ENCODE assay signal across 8 cellular contexts in the genomic region with DNA sequence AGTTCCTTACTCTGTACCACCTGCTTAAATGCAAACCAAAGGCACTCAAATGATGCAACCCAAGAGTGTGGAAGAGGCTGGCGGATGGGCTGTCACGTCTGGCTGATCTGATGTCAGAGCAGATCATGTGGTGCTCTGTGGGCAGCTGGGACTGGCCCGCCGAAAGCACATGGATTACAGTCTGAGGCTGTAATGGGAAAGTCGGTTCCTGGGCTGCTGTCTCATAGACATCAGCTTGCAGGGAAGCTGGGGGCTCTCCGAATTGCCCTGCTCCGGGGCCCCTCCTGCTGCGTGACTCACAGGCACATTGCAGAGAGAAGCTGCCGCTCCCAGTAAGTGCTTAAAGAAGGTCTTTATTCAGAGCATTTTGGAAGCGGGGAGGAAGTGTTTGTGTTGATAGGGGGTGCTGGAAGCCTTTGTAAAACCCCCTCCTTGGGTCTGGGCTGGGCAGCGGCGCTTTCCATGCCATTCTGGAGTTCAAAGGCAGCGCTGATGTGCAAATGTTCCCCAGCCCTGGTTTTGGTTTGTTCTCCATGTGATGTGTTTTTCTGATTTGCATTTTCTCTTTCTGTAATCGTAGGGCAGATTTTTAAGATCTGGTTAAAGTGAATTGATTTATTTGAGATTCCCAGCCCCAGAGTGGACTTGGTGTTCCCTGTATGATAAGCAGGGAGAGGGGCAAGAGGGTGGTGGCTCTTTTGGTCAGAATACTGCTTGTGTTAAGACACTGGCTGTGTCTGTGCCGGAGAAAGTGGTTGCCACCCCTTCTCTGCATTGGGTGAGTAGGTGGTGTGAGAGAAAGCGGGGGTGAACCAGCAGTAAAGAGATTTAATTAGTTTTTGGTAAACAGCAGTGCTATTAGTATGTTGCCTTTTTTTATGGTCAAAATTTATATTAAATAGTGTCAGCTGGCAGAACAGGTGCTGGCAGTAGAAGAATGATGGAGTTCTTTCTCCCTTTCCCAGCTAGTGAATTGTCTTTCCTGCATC.
DNase-seq lines count a peak whose midpoint lies in the region; ATAC-seq and TF ChIP-seq lines count a peak whose summit lies in the region.

No MANE protein-coding gene starts in this region.

- H3K27me3 ChIP-seq in cardiac muscle cell, result no peaks in the 10 kb centered on the region
- H3K27me3 ChIP-seq in parathyroid adenoma (ENCODE audit: control insufficient read depth, insufficient read depth, low read length), result no peaks in the 10 kb centered on the region

- H3K36me3 ChIP-seq in cardiac muscle cell (no peaks in the 10 kb centered on the region), parathyroid adenoma (ENCODE audit: control insufficient read depth, insufficient read depth, low read length) (no peaks in the 10 kb centered on the region)

- no peak overlapping the region for H3K9ac ChIP-seq in parathyroid adenoma

- H3K4me3 ChIP-seq in cardiac muscle cell, result peak overlapping the region; percentile 26
- peak overlapping the region; percentile 17 for H3K4me3 ChIP-seq in parathyroid adenoma (ENCODE audit: low read depth, low read length)

- peak; percentile 67 for DNase-seq in DMS153 treated with DMSO at 0.1 percent for 48 hours (lab: John Stamatoyannopoulos, UW; ENCODE audit: unreplicated experiment)
- DNase-seq in NCI-H82 treated with DMSO at 0.1 percent for 48 hours (lab: John Stamatoyannopoulos, UW; ENCODE audit: unreplicated experiment), result peak; percentile 67
- DNase-seq in cardiac muscle cell (ENCODE audit: low read depth in 1 of 2, low spot score in 1 of 2), result peak; percentile 77 to 86
- no peak for DNase-seq in effector CD4-positive, alpha-beta T cell

- no peaks in the 10 kb centered on the region for H3K79me2 ChIP-seq in parathyroid adenoma

- H3K4me1 ChIP-seq in cardiac muscle cell (ENCODE audit: low read depth) (no peaks in the 10 kb centered on the region), parathyroid adenoma (no peaks in the 10 kb centered on the region)

- H3K9me3 ChIP-seq in cardiac muscle cell (ENCODE audit: low read depth) (no peaks in the 10 kb centered on the region), parathyroid adenoma (ENCODE audit: control insufficient read depth, low read length) (no peaks in the 10 kb centered on the region)

- peaks cover 10% of the 10 kb centered on the region for H3K4me1 Mint-ChIP-seq in activated naive CD8-positive, alpha-beta T cell (ENCODE audit: low read depth)

- H3K9me3 Mint-ChIP-seq in activated naive CD8-positive, alpha-beta T cell (ENCODE audit: low read depth), result no peaks in the 10 kb centered on the region

- H3K27me3 Mint-ChIP-seq in activated naive CD8-positive, alpha-beta T cell, result peaks cover 18% of the 10 kb centered on the region

- H3K27ac ChIP-seq in cardiac muscle cell (peak overlapping the region; percentile 13), parathyroid adenoma (no peak overlapping the region)

- TF ChIP-seq CTCF in cardiac muscle cell (IDR thresholded peaks at IDR 0.05; ENCODE audit: low read depth, low read length) (no peak), parathyroid adenoma (IDR thresholded peaks at IDR 0.05) (no peak)

- no peak overlapping the region for H3K27ac Mint-ChIP-seq in activated naive CD8-positive, alpha-beta T cell

- H3K4me3 Mint-ChIP-seq in activated naive CD8-positive, alpha-beta T cell, result peak overlapping the region; percentile 40

- peak overlapping the region; percentile 69 for H2AFZ ChIP-seq in parathyroid adenoma

- peak overlapping the region; percentile 65 for H3K4me2 ChIP-seq in parathyroid adenoma (ENCODE audit: low read length)

- H3K36me3 Mint-ChIP-seq in activated naive CD8-positive, alpha-beta T cell, result no peaks in the 10 kb centered on the region

- ATAC-seq in GM19455 (IDR thresholded peaks at IDR 0.05; ENCODE audit: unreplicated experiment), result peak; percentile 90
- ATAC-seq in HG03469 (IDR thresholded peaks at IDR 0.05; ENCODE audit: unreplicated experiment), result peak; percentile 94
